8 cellular contexts compared by ENCODE assay signal in the genomic region with DNA sequence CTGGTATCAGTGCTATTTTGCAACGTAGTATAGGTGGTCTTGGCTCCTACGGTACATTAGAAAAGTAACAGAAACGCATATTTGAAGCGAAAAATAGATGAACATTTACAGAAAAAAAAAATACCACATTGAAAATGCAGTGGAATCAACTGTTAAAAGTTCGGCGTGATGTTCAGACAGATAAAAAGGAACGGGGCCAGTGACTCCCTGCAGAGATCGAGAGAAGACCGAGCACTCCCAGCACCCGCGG. TPM values are rescaled to one million over a fixed set of nuclear protein-coding genes. Genes with fewer than 3 reads are reported as not detected.
DNase-seq lines count a peak whose midpoint lies in the region; ATAC-seq and TF ChIP-seq lines count a peak whose summit lies in the region.

No MANE protein-coding gene starts in this region.

- no peaks in the 10 kb centered on the region for H3F3A ChIP-seq in PC-3 (ENCODE audit: low read length, unreplicated experiment)

- peaks cover 33% of the 10 kb centered on the region for H3K4me1 Mint-ChIP-seq in CD4-positive, alpha-beta T cell (ENCODE audit: low read depth)
- peaks cover 30% of the 10 kb centered on the region for H3K4me1 Mint-ChIP-seq in endothelial cell (ENCODE audit: unreplicated experiment)

- no peaks in the 10 kb centered on the region; the same call in 1 of the 2 replicates for H3K36me3 ChIP-seq in PC-3 (ENCODE audit: low read depth, low read length)
- peaks cover 10% of the 10 kb centered on the region for H3K36me3 ChIP-seq in neutrophil

- peak overlapping the region; percentile 80 for H2AFZ ChIP-seq in PC-3 (ENCODE audit: low read length)

- H3K4me3 Mint-ChIP-seq in CD4-positive, alpha-beta T cell: peak overlapping the region; percentile 82
- H3K4me3 Mint-ChIP-seq in endothelial cell (ENCODE audit: unreplicated experiment): peak overlapping the region; percentile 96

- no peaks in the 10 kb centered on the region for H3K9me3 ChIP-seq in CD4-positive, alpha-beta T cell (ENCODE audit: control insufficient read depth, low read length)
- no peaks in the 10 kb centered on the region for H3K9me3 ChIP-seq in PC-3 (ENCODE audit: low read length)
- H3K9me3 ChIP-seq in neutrophil: no peaks in the 10 kb centered on the region

- ATAC-seq in CD4-positive, alpha-beta T cell (ENCODE audit: poor library complexity): no peak
- no peak for ATAC-seq in PC-3
- no peak for ATAC-seq in GM18502 (IDR thresholded peaks at IDR 0.05; ENCODE audit: poor library complexity, unreplicated experiment)
- ATAC-seq in GM21526 (IDR thresholded peaks at IDR 0.05; ENCODE audit: low FRiP score, unreplicated experiment): no peak

- BruUV-seq in PC-3 (replicated peaks; lab: Mats Ljungman, UMichigan): TSS peak; percentile 88

- DNase-seq in CD4-positive, alpha-beta T cell: no peak
- DNase-seq in PC-3 (no peak), endothelial cell (ENCODE audit: low spot score) (no peak), NCI-H748 treated with DMSO at 0.1 percent for 48 hours (lab: John Stamatoyannopoulos, UW) (no peak), NCI-H1105 treated with DMSO at 0.1 percent for 48 hours (lab: John Stamatoyannopoulos, UW) (no peak)

- H3K4me3 ChIP-seq in PC-3 (ENCODE audit: low read length): peak overlapping the region; percentile 98
- peak overlapping the region; percentile 80 to 95 for H3K4me3 ChIP-seq in neutrophil (ENCODE audit: low read depth in 1 of 2, low read length in 1 of 2)

- intact Hi-C loops in CD4-positive, alpha-beta T cell (cut with DNase I, micrococcal nuclease): loop anchor here (2.0 to 5.0 kb wide), 8 partner anchors 24 to 646 kb away; a partner anchor contains a TSS
- intact Hi-C loops in PC-3 (cut with micrococcal nuclease): no loop called here

- H3K27ac ChIP-seq in CD4-positive, alpha-beta T cell (ENCODE audit: low read depth, low read length): peak overlapping the region; percentile 96
- H3K27ac ChIP-seq in PC-3 (ENCODE audit: low read length): peak overlapping the region; percentile 86
- H3K27ac ChIP-seq in neutrophil: peak overlapping the region; percentile 99

- H3K27me3 Mint-ChIP-seq in CD4-positive, alpha-beta T cell: no peaks in the 10 kb centered on the region
- H3K27me3 Mint-ChIP-seq in endothelial cell (ENCODE audit: unreplicated experiment): peaks cover 4% of the 10 kb centered on the region

- H3K4me1 ChIP-seq in PC-3 (ENCODE audit: insufficient read depth, low read length) (0 out of 2 replicates have a peak, but pooled peaks cover 10% of the 10 kb centered on the region), neutrophil (ENCODE audit: control insufficient read depth in 1 of 2, insufficient read depth in 1 of 2, low read depth in 1 of 2, low read length in 1 of 2) (peaks cover 18 to 19% of the 10 kb centered on the region in 2 experiments)

- H3K27me3 ChIP-seq in CD4-positive, alpha-beta T cell (ENCODE audit: control insufficient read depth, insufficient read depth, low read length): no peaks in the 10 kb centered on the region
- H3K27me3 ChIP-seq in PC-3 (ENCODE audit: low read length) (no peaks in the 10 kb centered on the region), neutrophil (no peaks in the 10 kb centered on the region)

- H3K27ac Mint-ChIP-seq in CD4-positive, alpha-beta T cell: peak overlapping the region; percentile 80
- peak overlapping the region; percentile 94 for H3K27ac Mint-ChIP-seq in endothelial cell (ENCODE audit: unreplicated experiment)

- CTCF ChIA-PET in CD4-positive, alpha-beta T cell (lab: Charles Lee): interaction anchor here (0.9 to 1.3 kb wide), 4 partner anchors 23 to 480 kb away, joined by 3 to 5 read pairs (median 5); no protein-coding TSS in a partner anchor
- CTCF ChIA-PET in PC-3 (lab: Charles Lee): no interaction called here

- H3K9me2 ChIP-seq in PC-3 (replicated peaks; ENCODE audit: low read length): no peaks in the 10 kb centered on the region

- no peaks in the 10 kb centered on the region for H3K9me3 Mint-ChIP-seq in CD4-positive, alpha-beta T cell
- H3K9me3 Mint-ChIP-seq in endothelial cell (ENCODE audit: unreplicated experiment): no peaks in the 10 kb centered on the region

- no peaks in the 10 kb centered on the region for H4K20me1 ChIP-seq in PC-3 (ENCODE audit: low read length)

- POLR2A ChIA-PET in CD4-positive, alpha-beta T cell (lab: Charles Lee): interaction anchor here (0.9 to 2.5 kb wide), 13 partner anchors 9 to 656 kb away, joined by 3 to 20 read pairs (median 6); a partner anchor contains a TSS
- POLR2A ChIA-PET in PC-3 (lab: Charles Lee; ENCODE audit: unreplicated experiment): interaction anchor here (0.7 to 0.9 kb wide), 2 partner anchors 24 to 1348 kb away, joined by 3 to 15 read pairs; a partner anchor contains a TSS

- peaks cover 33% of the 10 kb centered on the region for H3K79me2 ChIP-seq in PC-3 (ENCODE audit: low read length)

- peak overlapping the region; percentile 98 for H3K4me2 ChIP-seq in PC-3 (ENCODE audit: low read length)

- H3K36me3 Mint-ChIP-seq in CD4-positive, alpha-beta T cell (ENCODE audit: low read depth): peaks cover 28% of the 10 kb centered on the region
- H3K36me3 Mint-ChIP-seq in endothelial cell (ENCODE audit: low read depth, unreplicated experiment): peaks cover 12% of the 10 kb centered on the region

- TF ChIP-seq CTCF in CD4-positive, alpha-beta T cell (IDR thresholded peaks at IDR 0.05): no peak
- TF ChIP-seq CTCF in PC-3 (conservative IDR thresholded peaks at IDR 0.05; ENCODE audit: low read depth, low read length): no peak
- TF ChIP-seq CTCF in endothelial cell (IDR thresholded peaks at IDR 0.05; ENCODE audit: unreplicated experiment): no peak
- no peak for TF ChIP-seq CTCF in neutrophil (IDR thresholded peaks at IDR 0.05)

- H3K9ac ChIP-seq in PC-3 (ENCODE audit: low read length): peak overlapping the region; percentile 98

RNA-seq across cellular contexts. Expression of a gene that starts 0.4 kb away (rescaled TPM):
- total RNA-seq in CD4-positive, alpha-beta T cell: 1 to 10 TPM; 4.0 to 6.7 TPM
- total RNA-seq in PC-3 (2014; rRNA removed) (15.3 and 17.3 TPM in 2 replicates), endothelial cell (ENCODE audit: unreplicated experiment) (35.5 TPM)

RNA-seq across cellular contexts. Expression of a gene that starts 16.7 kb away (rescaled TPM):
- total RNA-seq in CD4-positive, alpha-beta T cell: 1 to 10 TPM; 2.1 to 2.9 TPM
- total RNA-seq in PC-3 (2014; rRNA removed): 5.6 and 8.4 TPM in 2 replicates
- 0.54 TPM for total RNA-seq in endothelial cell (ENCODE audit: unreplicated experiment)

RNA-seq across cellular contexts. Expression of a gene that starts 45.5 kb away (rescaled TPM):
- not detected for total RNA-seq in CD4-positive, alpha-beta T cell
- total RNA-seq in PC-3 (2014; rRNA removed): 1.5 and 1.9 TPM in 2 replicates
- total RNA-seq in endothelial cell (ENCODE audit: unreplicated experiment): not detected
